Comparison of ENCODE assay signal across 19 cellular contexts in the genomic region with DNA sequence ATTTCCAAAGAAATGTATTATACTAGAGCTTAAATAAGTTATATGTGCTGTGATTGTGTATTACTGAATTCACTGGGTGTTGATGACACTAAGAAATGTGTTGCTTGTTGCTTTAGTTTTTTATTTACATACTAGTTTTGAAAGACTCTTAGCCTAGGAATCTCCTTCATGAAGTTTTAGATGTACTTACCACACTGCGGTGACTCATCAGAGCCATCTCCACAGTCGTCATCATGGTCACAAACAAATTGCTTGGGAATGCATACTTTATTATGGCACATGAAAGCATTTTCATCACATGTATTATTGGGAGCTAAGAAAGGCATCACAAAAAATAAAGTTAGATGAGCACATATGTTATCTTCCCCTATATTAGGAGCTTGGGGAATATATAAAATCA.
DNase-seq lines count a peak whose midpoint lies in the region; ATAC-seq, FAIRE-seq and TF ChIP-seq lines count a peak whose summit lies in the region.
"Had no signal": no experiment of that assay in that cellular context is flagged by ENCODE, and none has a peak within 500 bp of the region (broad histone marks: within the 10 kb centered on the region; RNA-seq: fewer than 3 reads in every experiment).

No MANE protein-coding gene starts in this region.

- H2AFZ ChIP-seq in ACC112 (ENCODE audit: low read length, unreplicated experiment) (no peak overlapping the region), astrocyte (ENCODE audit: low read depth, low read length) (no peak overlapping the region)

- H3K27me3 Mint-ChIP-seq in astrocyte (ENCODE audit: low read depth, unreplicated experiment): no peaks in the 10 kb centered on the region

- H3K36me3 ChIP-seq in ACC112 (ENCODE audit: insufficient read depth, low read length): no peaks in the 10 kb centered on the region
- no peaks in the 10 kb centered on the region for H3K36me3 ChIP-seq in astrocyte (ENCODE audit: insufficient read depth, low read length)
- no peaks in the 10 kb centered on the region for H3K36me3 ChIP-seq in BE2C
- H3K36me3 ChIP-seq: esophagus squamous epithelium, sigmoid colon, transverse colon had no signal

- H3K9me3 Mint-ChIP-seq in astrocyte (ENCODE audit: unreplicated experiment): no peaks in the 10 kb centered on the region

- H3K4me1 Mint-ChIP-seq in astrocyte (ENCODE audit: low read depth, unreplicated experiment): peaks cover 10% of the 10 kb centered on the region

- no peak for FAIRE-seq in astrocyte (lab: Jason Lieb, UNC)

- H3K27me3 ChIP-seq in ACC112 (ENCODE audit: insufficient read depth, low read length) (no peaks in the 10 kb centered on the region), astrocyte (ENCODE audit: insufficient read depth, low read length) (no peaks in the 10 kb centered on the region), foreskin keratinocyte (no peaks in the 10 kb centered on the region), BE2C (no peaks in the 10 kb centered on the region)
- H3K27me3 ChIP-seq: esophagus squamous epithelium, sigmoid colon, transverse colon had no signal

- H3K9me3 ChIP-seq in astrocyte (ENCODE audit: insufficient read depth, low read depth, low read length) (no peaks in the 10 kb centered on the region), BE2C (no peaks in the 10 kb centered on the region)
- H3K9me3 ChIP-seq: esophagus squamous epithelium, sigmoid colon, transverse colon had no signal

- peak; percentile 39 for ATAC-seq in foreskin keratinocyte
- ATAC-seq in HG02623 (IDR thresholded peaks at IDR 0.05; ENCODE audit: unreplicated experiment): no peak

- DNase-seq in HT1080 (ENCODE audit: low read depth): peak; percentile 49
- peak; percentile 75 for DNase-seq in astrocyte (ENCODE audit: low read depth)
- peak in 1 of 2 donors; percentile 50 for DNase-seq in foreskin keratinocyte
- DNase-seq in activated CD8-positive, alpha-beta memory T cell treated with anti-CD3 and anti-CD28 coated beads for 24 hours: no peak
- DNase-seq in BE2C: no peak
- DNase-seq in germinal center (ENCODE audit: low spot score): no peak
- DNase-seq: activated CD4-positive, alpha-beta T cell treated with anti-CD3 and anti-CD28 coated beads, Interleukin-2, amount 50 U/mL, for 48 hours; amygdala; DMS 273 treated with DMSO at 0.1 percent for 48 hours; esophagus squamous epithelium; KG1; NCI-H1436; sigmoid colon; stimulated activated CD4-positive, alpha-beta T cell treated with anti-CD3 and anti-CD28 coated beads, Interleukin-4, amount 100 ng/mL, for 4 hours; transverse colon had no signal

- no peak overlapping the region for H3K9ac ChIP-seq in astrocyte (ENCODE audit: low read length)

- H3K4me3 Mint-ChIP-seq in astrocyte (ENCODE audit: unreplicated experiment): no peak overlapping the region
- H3K4me3 Mint-ChIP-seq: neural crest cell had no signal

- no peaks in the 10 kb centered on the region for H3K79me2 ChIP-seq in ACC112 (ENCODE audit: control insufficient read depth, insufficient read depth, low read length, unreplicated experiment)
- no peaks in the 10 kb centered on the region for H3K79me2 ChIP-seq in astrocyte (ENCODE audit: insufficient read depth, low read length)

- H3K4me3 ChIP-seq in ACC112 (ENCODE audit: low read depth, low read length): no peak overlapping the region
- no peak overlapping the region for H3K4me3 ChIP-seq in astrocyte (ENCODE audit: insufficient read depth, low read depth, low read length)
- H3K4me3 ChIP-seq in BE2C (ENCODE audit: low read depth, low read length): no peak overlapping the region
- H3K4me3 ChIP-seq: esophagus squamous epithelium, sigmoid colon, SK-N-MC, transverse colon had no signal

- H3K4me1 ChIP-seq in ACC112 (ENCODE audit: control insufficient read depth, insufficient read depth, low read length, unreplicated experiment) (peaks cover 25% of the 10 kb centered on the region), astrocyte (ENCODE audit: insufficient read depth, low read length) (peaks cover 3% of the 10 kb centered on the region), foreskin keratinocyte (no peaks in the 10 kb centered on the region), BE2C (no peaks in the 10 kb centered on the region)
- H3K4me1 ChIP-seq: esophagus squamous epithelium, sigmoid colon, transverse colon had no signal

- H3K27ac Mint-ChIP-seq in astrocyte (ENCODE audit: unreplicated experiment): no peak overlapping the region

- no peaks in the 10 kb centered on the region for H4K20me1 ChIP-seq in astrocyte (ENCODE audit: insufficient read depth, low read length)

- H3K36me3 Mint-ChIP-seq in astrocyte (ENCODE audit: low read depth, unreplicated experiment): no peaks in the 10 kb centered on the region

- H3K27ac ChIP-seq in ACC112 (ENCODE audit: low read depth, low read length): peak overlapping the region; percentile 71
- no peak overlapping the region for H3K27ac ChIP-seq in astrocyte (ENCODE audit: low read depth, low read length)
- H3K27ac ChIP-seq in foreskin keratinocyte: no peak overlapping the region
- H3K27ac ChIP-seq: esophagus squamous epithelium, sigmoid colon, SK-N-MC, transverse colon had no signal

- no peak overlapping the region for H3K4me2 ChIP-seq in astrocyte (ENCODE audit: low read length)

- TF ChIP-seq CTCF in astrocyte (IDR thresholded peaks at IDR 0.05; ENCODE audit: insufficient read depth, low read depth, low read length) (no peak), foreskin keratinocyte (conservative IDR thresholded peaks at IDR 0.05) (no peak), BE2C (IDR thresholded peaks at IDR 0.05; ENCODE audit: low read depth, low read length) (no peak)

Comparison
In these comparisons a context has a peak if more than half of its experiments do, and no peak if none do; other contexts are left out.
1. DNase-seq: peak in HT1080 (single experiment) and astrocyte (single experiment); none in activated CD8-positive, alpha-beta memory T cell treated with anti-CD3 and anti-CD28 coated beads for 24 hours (single experiment), BE2C (single experiment) and germinal center (single experiment).